Comparison of ENCODE assay signal across 8 cellular contexts in the genomic region with DNA sequence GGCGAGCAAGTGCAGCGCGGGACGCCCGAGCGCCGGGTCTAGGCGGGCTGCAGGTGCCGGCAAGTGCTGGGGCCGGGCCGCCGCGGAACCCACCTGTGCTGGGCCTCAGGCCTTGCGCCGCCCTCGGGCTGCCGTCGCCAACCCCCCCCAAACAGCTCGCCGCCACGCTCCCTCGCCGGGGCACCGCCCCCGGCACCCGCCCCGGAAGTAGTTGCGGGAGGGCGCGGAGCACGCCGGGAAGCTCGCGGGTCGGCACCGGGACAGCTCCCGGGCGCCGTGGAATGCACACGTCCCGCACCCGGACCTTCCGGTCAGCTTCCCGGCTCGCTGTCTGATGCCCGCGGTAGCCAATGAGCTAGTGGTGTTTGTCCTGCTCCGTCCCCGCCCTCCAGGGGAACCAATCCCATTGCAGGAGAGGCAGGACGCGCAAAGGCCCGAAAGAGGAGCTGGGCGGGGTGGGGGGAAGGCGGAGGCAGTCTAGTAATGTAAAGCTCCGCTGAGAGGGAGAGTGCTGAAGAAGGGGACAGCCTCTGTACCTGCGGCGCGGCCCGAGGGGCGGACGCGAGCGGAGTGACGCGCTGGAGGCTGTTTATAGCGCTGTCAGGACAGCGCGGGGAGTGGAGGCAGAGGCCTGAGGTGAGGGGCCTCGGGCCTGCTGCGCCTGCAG. TPM values are rescaled to one million over a fixed set of nuclear protein-coding genes. Genes with fewer than 3 reads are reported as not detected.
DNase-seq lines count a peak whose midpoint lies in the region; ATAC-seq, FAIRE-seq and TF ChIP-seq lines count a peak whose summit lies in the region.

A gene with protein sequence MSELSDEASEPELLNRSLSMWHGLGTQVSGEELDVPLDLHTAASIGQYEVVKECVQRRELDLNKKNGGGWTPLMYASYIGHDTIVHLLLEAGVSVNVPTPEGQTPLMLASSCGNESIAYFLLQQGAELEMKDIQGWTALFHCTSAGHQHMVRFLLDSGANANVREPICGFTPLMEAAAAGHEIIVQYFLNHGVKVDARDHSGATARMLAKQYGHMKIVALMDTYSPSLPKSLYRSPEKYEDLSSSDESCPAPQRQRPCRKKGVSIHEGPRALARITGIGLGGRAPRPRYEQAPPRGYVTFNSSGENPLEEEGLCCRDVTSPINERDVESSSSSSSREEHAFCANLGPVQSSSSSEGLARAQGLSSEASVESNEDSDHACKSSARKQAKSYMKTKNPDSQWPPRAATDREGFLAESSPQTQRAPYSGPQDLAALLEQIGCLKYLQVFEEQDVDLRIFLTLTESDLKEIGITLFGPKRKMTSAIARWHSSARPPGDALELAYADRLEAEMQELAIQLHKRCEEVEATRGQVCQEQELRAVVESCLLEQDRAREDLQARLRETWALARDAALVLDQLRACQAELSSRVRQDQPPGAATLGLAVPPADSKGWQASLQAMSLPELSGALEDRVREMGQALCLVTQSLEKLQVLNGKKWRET (minus strand): TSS at position 209 of the 667 bp plus-strand sequence. CDS start 4,122 bp downstream, outside the sequence.
TSS of gene DNAAF8 (plus strand) at position 475 of the 667 bp plus-strand sequence. CDS start 1,978 bp downstream, outside the sequence.

- DNase-seq in GM12891 (ENCODE audit: insufficient read length, low spot score) = peak; percentile 83
- peak; percentile 46 for DNase-seq in NCI-H128 (lab: John Stamatoyannopoulos, UW; ENCODE audit: unreplicated experiment)
- peak; percentile 69 for DNase-seq in T follicular helper cell (ENCODE audit: low read depth)
- DNase-seq in amniotic epithelial cell (ENCODE audit: low read depth) = peak; percentile 97
- DNase-seq in left cardiac atrium = peak; percentile 97
- DNase-seq in posterior vena cava (ENCODE audit: low spot score) = peak; percentile 98
- DNase-seq in upper lobe of right lung = peak; percentile 97

- H3K36me3 ChIP-seq in upper lobe of right lung = peaks cover 15% of the 10 kb centered on the region

- ATAC-seq in HG02759 (IDR thresholded peaks at IDR 0.05; ENCODE audit: unreplicated experiment) (peak; percentile 80), left cardiac atrium (peak; percentile 98), upper lobe of right lung (peak; percentile 98)

- H3K27me3 ChIP-seq in upper lobe of right lung = no peaks in the 10 kb centered on the region

- no peaks in the 10 kb centered on the region for H3K9me3 ChIP-seq in upper lobe of right lung

- TF ChIP-seq POLR2A in GM12891 (IDR thresholded peaks at IDR 0.05; ENCODE audit: low read depth, low read length) = 0 out of 2 replicates have a peak, but pooled peaks have one; percentile 23

- TF ChIP-seq CTCF in upper lobe of right lung (IDR thresholded peaks at IDR 0.05) = no peak

- H3K27ac ChIP-seq in upper lobe of right lung = peak within 1 kb of the TSS; percentile 79

- intact Hi-C loops in left cardiac atrium (cut with DNase I) = no loop called here
- intact Hi-C loops in posterior vena cava (cut with DNase I) = no loop called here
- intact Hi-C loops in upper lobe of right lung (cut with DNase I) = no loop called here

- peak within 1 kb of the TSS; percentile 98 for H3K4me3 ChIP-seq in upper lobe of right lung

- peaks cover 4% of the 10 kb centered on the region for H3K4me1 ChIP-seq in upper lobe of right lung

- peak; percentile 95 for FAIRE-seq in GM12891 (lab: Jason Lieb, UNC)

TF ChIP-seq in GM12891, 5 proteins besides CTCF, POLR2A, EP300 and RAD21:
- TF ChIP-seq POU2F2 (IDR thresholded peaks at IDR 0.05; ENCODE audit: low read depth, low read length) (no peak), SPI1 (IDR thresholded peaks at IDR 0.05; ENCODE audit: low read depth, low read length) (no peak), POLR2AphosphoS5 (IDR thresholded peaks at IDR 0.05; ENCODE audit: low read depth, low read length) (no peak), PAX5 (IDR thresholded peaks at IDR 0.05; ENCODE audit: insufficient read depth, low read length, severe bottlenecking) (no peak), TAF1 (IDR thresholded peaks at IDR 0.05; ENCODE audit: low read depth, low read length) (no peak)

RNA-seq across cellular contexts. Expression of the first gene that starts in this region (rescaled TPM):
- polyA plus RNA-seq in GM12891 (2012; ENCODE audit: low read depth, missing spikeins) = 5.0 TPM
- total RNA-seq in left cardiac atrium = 10 to 100 TPM; 11.0 to 11.6 TPM
- total RNA-seq in posterior vena cava = 10 to 100 TPM; 17.0 to 17.8 TPM
- 20.6 TPM for total RNA-seq in upper lobe of right lung

RNA-seq across cellular contexts. Expression of gene DNAAF8, which starts in this region (rescaled TPM):
- 0.13 TPM for polyA plus RNA-seq in GM12891 (2012; ENCODE audit: low read depth, missing spikeins)
- total RNA-seq in left cardiac atrium = under 1 TPM; 0.52 to 0.85 TPM
- total RNA-seq in posterior vena cava = under 1 TPM; 0.32 to 0.43 TPM
- total RNA-seq in upper lobe of right lung = 0.58 TPM

Comparison
In these comparisons a context has a peak if more than half of its experiments do, and no peak if none do; other contexts are left out.
1. Peak in every context shown above with its lines: DNase-seq, ATAC-seq, H3K4me3 ChIP-seq and H3K27ac ChIP-seq.
2. DNase-seq: peak in every context shown above with its lines; median percentile 98 in posterior vena cava; 97 in amniotic epithelial cell; 97 in left cardiac atrium; 97 in upper lobe of right lung; 83 in GM12891; 69 in T follicular helper cell; 46 in NCI-H128.